8 cellular contexts compared by ENCODE assay signal in the genomic region with DNA sequence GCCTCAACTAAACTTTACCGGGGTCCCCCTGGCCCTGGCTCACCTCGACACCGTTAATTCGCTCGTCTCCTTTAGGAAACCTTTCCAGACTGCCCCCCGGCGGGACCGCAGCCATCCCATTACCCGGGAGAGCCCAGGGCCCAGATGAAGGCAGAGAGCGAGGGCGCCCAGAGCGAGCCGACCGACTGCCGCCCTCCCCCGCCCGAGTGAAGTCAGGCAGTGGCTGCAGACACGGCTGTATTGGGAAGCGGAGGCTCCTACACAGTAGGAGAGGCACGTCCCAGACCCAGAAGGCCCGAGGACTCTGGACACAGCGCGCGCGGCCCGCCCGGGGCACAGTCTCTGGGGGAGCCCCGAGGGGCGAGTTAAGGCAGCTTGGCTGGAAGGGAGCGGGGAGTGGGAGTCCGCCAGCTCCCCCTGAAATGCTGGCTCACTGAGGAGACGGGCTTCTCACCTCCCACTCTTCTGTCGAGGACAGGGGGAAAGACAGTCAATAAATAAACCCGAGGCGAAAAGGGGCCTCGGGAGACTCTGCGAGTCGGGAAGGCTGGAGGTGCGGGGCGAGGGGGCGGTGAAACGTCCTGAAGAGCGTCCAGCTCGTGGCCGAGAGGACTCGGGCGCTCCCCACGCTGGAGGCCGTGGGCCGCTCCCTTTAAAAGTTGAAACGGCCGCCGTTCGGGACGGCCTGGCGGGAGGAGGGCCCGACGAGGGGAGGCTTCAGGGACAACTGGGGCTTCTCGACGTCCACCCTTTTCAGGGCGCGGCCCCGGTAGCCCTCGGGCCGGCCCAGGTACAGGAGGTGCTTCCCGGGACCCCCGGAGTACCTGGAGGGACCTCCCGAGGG. TPM values are rescaled to one million over a fixed set of nuclear protein-coding genes. Genes with fewer than 3 reads are reported as not detected.
DNase-seq lines count a peak whose midpoint lies in the region; ATAC-seq and TF ChIP-seq lines count a peak whose summit lies in the region.

No MANE protein-coding gene starts in this region.

- TF ChIP-seq CTCF in psoas muscle (IDR thresholded peaks at IDR 0.05) = no peak

- no peaks in the 10 kb centered on the region for H3K36me3 Mint-ChIP-seq in activated T-helper 2 cell treated with anti-CD3 and anti-CD28 coated beads, Interferon-gamma antibody, Interleukin-2, Interleukin-4, amounts not matched to agents 10 μg/mL and 5 μg/mL and 100 μg/mL, durations not matched to agents 14 hours and 24 hours and 36 hours (ENCODE audit: low read depth)

- H3K4me1 ChIP-seq in psoas muscle = peaks cover 4% of the 10 kb centered on the region

- intact Hi-C loops in activated T-helper 2 cell treated with anti-CD3 and anti-CD28 coated beads, Interferon-gamma antibody, Interleukin-2, Interleukin-4, amounts not matched to agents 10 μg/mL and 5 μg/mL and 100 μg/mL, durations not matched to agents 14 hours and 24 hours and 36 hours (cut with micrococcal nuclease) = loop anchor here (1.0 kb wide), 1 partner anchor 14 kb away; a partner anchor contains a TSS
- intact Hi-C loops in psoas muscle (cut with DNase I) = no loop called here

- H3K4me3 Mint-ChIP-seq in activated T-helper 2 cell treated with anti-CD3 and anti-CD28 coated beads, Interferon-gamma antibody, Interleukin-2, Interleukin-4, amounts not matched to agents 10 μg/mL and 5 μg/mL and 100 μg/mL, durations not matched to agents 14 hours and 24 hours and 36 hours (ENCODE audit: low read depth) = peak overlapping the region; percentile 56

- H3K27me3 ChIP-seq in psoas muscle (ENCODE audit: insufficient read depth in 3 of 3, low read length in 2 of 3) = no peaks in the 10 kb centered on the region

- peaks cover 6% of the 10 kb centered on the region for H3K4me1 Mint-ChIP-seq in activated T-helper 2 cell treated with anti-CD3 and anti-CD28 coated beads, Interferon-gamma antibody, Interleukin-2, Interleukin-4, amounts not matched to agents 10 μg/mL and 5 μg/mL and 100 μg/mL, durations not matched to agents 14 hours and 24 hours and 36 hours (ENCODE audit: low read depth)

- no peaks in the 10 kb centered on the region for H3K9me3 Mint-ChIP-seq in activated T-helper 2 cell treated with anti-CD3 and anti-CD28 coated beads, Interferon-gamma antibody, Interleukin-2, Interleukin-4, amounts not matched to agents 10 μg/mL and 5 μg/mL and 100 μg/mL, durations not matched to agents 14 hours and 24 hours and 36 hours

- no peak overlapping the region for H3K27ac Mint-ChIP-seq in activated T-helper 2 cell treated with anti-CD3 and anti-CD28 coated beads, Interferon-gamma antibody, Interleukin-2, Interleukin-4, amounts not matched to agents 10 μg/mL and 5 μg/mL and 100 μg/mL, durations not matched to agents 14 hours and 24 hours and 36 hours

- no peaks in the 10 kb centered on the region for H3K27me3 Mint-ChIP-seq in activated T-helper 2 cell treated with anti-CD3 and anti-CD28 coated beads, Interferon-gamma antibody, Interleukin-2, Interleukin-4, amounts not matched to agents 10 μg/mL and 5 μg/mL and 100 μg/mL, durations not matched to agents 14 hours and 24 hours and 36 hours (ENCODE audit: low read depth)

- H3K4me3 ChIP-seq in psoas muscle = peak overlapping the region; percentile 50

- DNase-seq in DMS53 (lab: John Stamatoyannopoulos, UW) (peak; percentile 82), hepatic stellate cell (ENCODE audit: low spot score) (peak; percentile 51), psoas muscle (peak; percentile 39 to 66), GDM1 (lab: John Stamatoyannopoulos, UW) (no peak)
- no peak for DNase-seq in activated T-helper 2 cell treated with anti-CD3 and anti-CD28 coated beads, Interferon-gamma antibody, Interleukin-2, Interleukin-4, amounts not matched to agents 10 μg/mL and 5 μg/mL and 100 μg/mL, durations not matched to agents 14 hours and 24 hours and 36 hours (ENCODE audit: low spot score)

- H3K36me3 ChIP-seq in psoas muscle (ENCODE audit: insufficient read depth in 1 of 2, low read depth in 1 of 2) = peaks cover 0 to 53% of the 10 kb centered on the region in 2 donors

- WGBS in psoas muscle, 3 donors = 62 to 69% (median 68%) methylated on average over 65 to 68 of the region's 68 CpGs

- no peaks in the 10 kb centered on the region for H3K9me3 ChIP-seq in psoas muscle

- H3K27ac ChIP-seq in psoas muscle = peak overlapping the region; percentile 54

- ATAC-seq in psoas muscle = peak in 3 of 4 donors; percentile 9 to 38 (median 32)
- no peak for ATAC-seq in HG03457 (IDR thresholded peaks at IDR 0.05; ENCODE audit: unreplicated experiment)
- ATAC-seq in HG02870 (IDR thresholded peaks at IDR 0.05; ENCODE audit: unreplicated experiment) = no peak
- ATAC-seq in GM19328 (IDR thresholded peaks at IDR 0.05; ENCODE audit: unreplicated experiment) = no peak

RNA-seq across cellular contexts. Expression of a gene that starts 14.4 kb away (rescaled TPM):
- total RNA-seq in activated T-helper 2 cell treated with anti-CD3 and anti-CD28 coated beads, Interferon-gamma antibody, Interleukin-2, Interleukin-4, amounts not matched to agents 10 μg/mL and 5 μg/mL and 100 μg/mL, durations not matched to agents 14 hours and 24 hours and 36 hours = 1.7 and 2.0 TPM in 2 replicates
- 100 to 1,000 TPM in 2 of 4 donors, 10 to 100 TPM in 2; 56.3 to 145 (median 101) TPM for total RNA-seq in psoas muscle
- polyA plus RNA-seq in psoas muscle = 10 to 100 TPM in 2 of 3 donors, 1 to 10 TPM in 1; 8.9 to 46.3 (median 29.5) TPM

RNA-seq across cellular contexts. Expression of a gene that starts 24.4 kb away (rescaled TPM):
- total RNA-seq in activated T-helper 2 cell treated with anti-CD3 and anti-CD28 coated beads, Interferon-gamma antibody, Interleukin-2, Interleukin-4, amounts not matched to agents 10 μg/mL and 5 μg/mL and 100 μg/mL, durations not matched to agents 14 hours and 24 hours and 36 hours = 24.3 and 28.7 TPM in 2 replicates
- 1 to 10 TPM in 1 of 4 donors, under 1 TPM in 3; 0.56 to 1.3 (median 0.74) TPM for total RNA-seq in psoas muscle
- 1 to 10 TPM in 2 of 3 donors, under 1 TPM in 1; 0.62 to 1.1 (median 1.1) TPM for polyA plus RNA-seq in psoas muscle

RNA-seq across cellular contexts. Expression of a gene that starts 33.6 kb away (rescaled TPM):
- 3.6 and 4.9 TPM in 2 replicates for total RNA-seq in activated T-helper 2 cell treated with anti-CD3 and anti-CD28 coated beads, Interferon-gamma antibody, Interleukin-2, Interleukin-4, amounts not matched to agents 10 μg/mL and 5 μg/mL and 100 μg/mL, durations not matched to agents 14 hours and 24 hours and 36 hours
- 10 to 100 TPM in 3 of 4 donors, 1 to 10 TPM in 1; 6.7 to 17.5 (median 12.3) TPM for total RNA-seq in psoas muscle
- polyA plus RNA-seq in psoas muscle = 10 to 100 TPM in 1 of 3 donors, 1 to 10 TPM in 2; 8.4 to 18.0 (median 8.6) TPM

RNA-seq across cellular contexts. Expression of a gene that starts 33.9 kb away (rescaled TPM):
- 82.4 and 89.1 TPM in 2 replicates for total RNA-seq in activated T-helper 2 cell treated with anti-CD3 and anti-CD28 coated beads, Interferon-gamma antibody, Interleukin-2, Interleukin-4, amounts not matched to agents 10 μg/mL and 5 μg/mL and 100 μg/mL, durations not matched to agents 14 hours and 24 hours and 36 hours
- total RNA-seq in psoas muscle = 10 to 100 TPM; 23.6 to 47.9 (median 39.5) TPM
- 10 to 100 TPM; 71.0 to 78.7 (median 72.3) TPM for polyA plus RNA-seq in psoas muscle

RNA-seq across cellular contexts. Expression of a gene that starts 43.7 kb away (rescaled TPM):
- total RNA-seq in activated T-helper 2 cell treated with anti-CD3 and anti-CD28 coated beads, Interferon-gamma antibody, Interleukin-2, Interleukin-4, amounts not matched to agents 10 μg/mL and 5 μg/mL and 100 μg/mL, durations not matched to agents 14 hours and 24 hours and 36 hours = 1.0 TPM in 1 of 2 replicates, not detected in the other
- total RNA-seq in psoas muscle = 100 to 1,000 TPM; 102 to 434 (median 407) TPM
- polyA plus RNA-seq in psoas muscle = 100 to 1,000 TPM in 2 of 3 donors, 10 to 100 TPM in 1; 17.6 to 274 (median 154) TPM

Comparison
In these comparisons a context has a peak if more than half of its experiments do, and no peak if none do; other contexts are left out.
1. DNase-seq: peak in DMS53 (single experiment), hepatic stellate cell (single experiment) and psoas muscle (2 of 2); none in activated T-helper 2 cell treated with anti-CD3 and anti-CD28 coated beads, Interferon-gamma antibody, Interleukin-2, Interleukin-4, amounts not matched to agents 10 μg/mL and 5 μg/mL and 100 μg/mL, durations not matched to agents 14 hours and 24 hours and 36 hours (single experiment) and GDM1 (single experiment).
2. ATAC-seq: peak in psoas muscle (3 of 4); none in HG03457 (single experiment), HG02870 (single experiment) and GM19328 (single experiment).
3. RNA of a gene that starts 14.4 kb away (total RNA-seq): 56.3 to 145 TPM in psoas muscle; 1.7 to 2.0 TPM in activated T-helper 2 cell treated with anti-CD3 and anti-CD28 coated beads, Interferon-gamma antibody, Interleukin-2, Interleukin-4, amounts not matched to agents 10 μg/mL and 5 μg/mL and 100 μg/mL, durations not matched to agents 14 hours and 24 hours and 36 hours; every median in the first group is over 10 times any median in the second.
4. RNA of a gene that starts 24.4 kb away (total RNA-seq): 24.3 to 28.7 TPM in activated T-helper 2 cell treated with anti-CD3 and anti-CD28 coated beads, Interferon-gamma antibody, Interleukin-2, Interleukin-4, amounts not matched to agents 10 μg/mL and 5 μg/mL and 100 μg/mL, durations not matched to agents 14 hours and 24 hours and 36 hours; 0.56 to 1.3 TPM in psoas muscle; every median in the first group is over 10 times any median in the second.